8 cellular contexts compared by ENCODE assay signal in the genomic region with DNA sequence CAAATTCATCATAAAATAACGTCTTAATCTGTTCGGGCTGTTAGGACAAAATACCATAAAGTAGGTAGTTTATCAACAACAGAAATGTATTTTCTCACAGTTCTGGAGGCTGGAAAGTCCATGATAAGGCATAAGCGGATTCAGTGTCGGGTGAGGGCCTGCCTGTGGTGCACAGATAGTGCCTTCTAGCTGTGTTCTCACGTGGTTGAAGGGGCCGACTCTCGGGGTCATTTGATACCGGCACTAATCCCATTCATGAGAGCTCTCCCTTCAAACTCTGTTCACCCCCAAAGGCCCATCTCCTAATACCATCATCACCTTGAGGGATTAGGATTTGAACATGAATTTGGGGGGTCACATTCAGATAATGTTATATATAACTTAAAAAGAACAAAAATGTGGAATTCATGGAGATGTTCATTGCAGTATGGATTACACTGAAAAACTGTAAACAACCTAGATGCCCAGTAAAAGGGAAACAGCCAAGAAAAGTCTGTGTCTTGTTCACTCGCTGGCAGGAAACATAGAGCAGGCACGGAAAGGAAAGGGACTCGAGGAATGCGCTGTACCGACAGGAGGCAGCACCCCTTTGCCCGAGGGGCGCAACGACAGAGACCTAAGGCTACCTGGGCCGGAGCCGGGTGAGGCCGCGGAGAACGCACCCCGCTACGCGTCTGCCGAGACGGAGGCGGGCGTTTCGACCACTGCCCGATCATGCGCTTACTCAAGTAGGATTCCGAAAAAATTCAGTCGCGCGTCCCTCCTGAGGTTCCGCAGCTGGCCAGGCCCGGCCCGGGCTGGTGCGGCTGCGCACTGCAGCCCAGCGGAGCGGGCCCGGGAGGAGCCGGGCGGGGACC. TPM values are rescaled to one million over a fixed set of nuclear protein-coding genes. Genes with fewer than 3 reads are reported as not detected.
A peak's percentile ranks its signal among the peaks of the same experiment; 100 is the strongest.
DNase-seq lines count a peak whose midpoint lies in the region; ATAC-seq, FAIRE-seq and TF ChIP-seq lines count a peak whose summit lies in the region.

No MANE protein-coding gene starts in this region.

- no peaks in the 10 kb centered on the region for H3K27me3 Mint-ChIP-seq in neural crest cell (ENCODE audit: low read depth)

- intact Hi-C loops in IMR-90 (cut with micrococcal nuclease) (loop anchor here (2.0 kb wide), 1 partner anchor 33 kb away; a partner anchor contains a TSS), stomach (cut with DNase I; ENCODE audit: low total_unique reads) (no loop called here)

- WGBS in IMR-90 (ENCODE audit: extremely low coverage in 2 of 2, insufficient read length in 1 of 2), 2 experiments = 0% methylated on average over 19 of the region's 45 CpGs; no CpG with 5 or more reads in 1 of the 2 experiments
- 3 to 10% (median 4%) methylated on average over 16 to 45 of the region's 45 CpGs for WGBS in stomach, 5 donors

- H3K4me3 ChIP-seq in IMR-90 (ENCODE audit: insufficient read depth, low read depth, low read length) (peak overlapping the region; percentile 56), stomach (peak overlapping the region; percentile 81 to 92 (median 83))

- H2BK15ac ChIP-seq in IMR-90 (ENCODE audit: low read depth, low read length) = 0 out of 3 replicates have a peak overlapping the region, but pooled peaks have one; percentile 3

- TF ChIP-seq EP300 in stomach (IDR thresholded peaks at IDR 0.05) = no peak

- in situ Hi-C loops in IMR-90 (cut with MboI; ENCODE audit: low sequenced_read_pairs) = no loop called here

- peaks cover 21% of the 10 kb centered on the region for H3K4me1 Mint-ChIP-seq in neural crest cell

- peak overlapping the region; percentile 74; the same call in 1 of the 2 replicates for H2BK120ac ChIP-seq in IMR-90 (ENCODE audit: low read depth, low read length)

- H3K36me3 ChIP-seq in IMR-90 (ENCODE audit: control insufficient read depth, insufficient read depth, low read length) (peaks cover 15% of the 10 kb centered on the region; the same call in 1 of the 2 replicates), stomach (peaks cover 21 to 24% (median 24%) of the 10 kb centered on the region in 4 donors)

- TF ChIP-seq CTCF in IMR-90 (conservative IDR thresholded peaks at IDR 0.05; ENCODE audit: low read depth, low read length) (peak; percentile 61), neural crest cell (conservative IDR thresholded peaks at IDR 0.05) (peak; percentile 71), stomach (IDR thresholded peaks at IDR 0.05) (peak in 5 of 7 experiments; percentile 65 to 81 (median 79))

- no peak for TF ChIP-seq POLR2A in IMR-90 (IDR thresholded peaks at IDR 0.05; ENCODE audit: low read depth, low read length)
- TF ChIP-seq POLR2A in stomach (IDR thresholded peaks at IDR 0.05) = no peak

- H3K9me1 ChIP-seq in IMR-90 (ENCODE audit: insufficient read depth, low read length) = no peaks in the 10 kb centered on the region

- dilution Hi-C loops in IMR-90 (cut with HindIII; ENCODE audit: low sequenced_read_pairs, unreplicated experiment) = no loop called here

- peak overlapping the region; percentile 54; the same call in 1 of the 2 replicates for H4K91ac ChIP-seq in IMR-90 (ENCODE audit: insufficient read depth, low read depth, low read length)

- peaks cover 7% of the 10 kb centered on the region for H3K36me3 Mint-ChIP-seq in neural crest cell (ENCODE audit: low read depth)

- H2AFZ ChIP-seq in IMR-90 (replicated peaks; ENCODE audit: low read length, poor library complexity) = peak overlapping the region; percentile 94

- no peaks in the 10 kb centered on the region for H3K9me3 Mint-ChIP-seq in neural crest cell

- H2AK5ac ChIP-seq in IMR-90 (ENCODE audit: low read depth, low read length) = no peak overlapping the region

- TF ChIP-seq RAD21 in IMR-90 (IDR thresholded peaks at IDR 0.05; ENCODE audit: low read length) = peak; percentile 21; the same call in 1 of the 2 replicates

- H3K56ac ChIP-seq in IMR-90 (ENCODE audit: extremely low read depth, insufficient read depth, low read length) = peak overlapping the region; percentile 76; the same call in 1 of the 2 replicates

- no TSS peak for BruUV-seq in IMR-90 (replicated peaks; lab: Mats Ljungman, UMichigan)

- H2BK5ac ChIP-seq in IMR-90 (ENCODE audit: low read depth, low read length, poor library complexity, severe bottlenecking) = peak overlapping the region; percentile 32

- POLR2A ChIA-PET in IMR-90 (lab: Charles Lee; ENCODE audit: unreplicated experiment) = interaction anchor here (0.6 to 0.9 kb wide), 2 partner anchors 17 to 237 kb away, joined by 5 to 6 read pairs; no protein-coding TSS in a partner anchor

- H3K27me3 ChIP-seq in IMR-90 (ENCODE audit: control insufficient read depth, insufficient read depth, low read length) = no peaks in the 10 kb centered on the region
- no peaks in the 10 kb centered on the region for H3K27me3 ChIP-seq in stomach

- no peaks in the 10 kb centered on the region for H3K9me3 ChIP-seq in IMR-90 (ENCODE audit: control insufficient read depth, insufficient read depth, low read length)
- H3K9me3 ChIP-seq in stomach = no peaks in the 10 kb centered on the region

- peak overlapping the region; percentile 68 for H3K4me2 ChIP-seq in IMR-90 (ENCODE audit: low read depth, low read length)

- no peak for FAIRE-seq in RCC 7860 (lab: Jason Lieb, UNC)

- peaks cover 0 to 13% of the 10 kb centered on the region in 2 experiments; a peak in 2 of 4 replicates for H3K79me1 ChIP-seq in IMR-90 (ENCODE audit: low read depth in 1 of 2, low read length in 2 of 2)

- H3K23ac ChIP-seq in IMR-90 (ENCODE audit: low read depth, low read length) = peak overlapping the region; percentile 39; the same call in 1 of the 2 replicates

- H3K4me1 ChIP-seq in IMR-90 (ENCODE audit: control insufficient read depth, insufficient read depth, low read length) = peaks cover 4% of the 10 kb centered on the region; the same call in 1 of the 2 replicates
- H3K4me1 ChIP-seq in stomach = peaks cover 19 to 38% (median 31%) of the 10 kb centered on the region in 4 donors

- peak overlapping the region; percentile 78 for H3K4ac ChIP-seq in IMR-90 (ENCODE audit: low read depth, low read length)

- peak overlapping the region; percentile 1; the same call in 1 of the 2 replicates for H3K18ac ChIP-seq in IMR-90 (ENCODE audit: low read depth, low read length)

- peak overlapping the region; percentile 21 to 97 for H4K8ac ChIP-seq in IMR-90 (ENCODE audit: low read depth in 2 of 2, low read length in 2 of 2)

- peak; percentile 61 for ATAC-seq in GM21529 (IDR thresholded peaks at IDR 0.05; ENCODE audit: unreplicated experiment)
- peak; percentile 93 for ATAC-seq in IMR-90 (ENCODE audit: low read depth)

- H4K5ac ChIP-seq in IMR-90 (ENCODE audit: low read depth, low read length) = peak overlapping the region; percentile 15

- H2BK20ac ChIP-seq in IMR-90 (ENCODE audit: low read depth, low read length) = peak overlapping the region; percentile 3; the same call in 1 of the 2 replicates

- peak overlapping the region; percentile 64 for H3K9ac ChIP-seq in IMR-90 (ENCODE audit: low read depth, low read length)

- peak overlapping the region; percentile 88 for H3K4me3 Mint-ChIP-seq in neural crest cell

- H2AK9ac ChIP-seq in IMR-90 (replicated peaks; ENCODE audit: low read depth, low read length, poor library complexity) = peak overlapping the region; percentile 60

- H4K20me1 ChIP-seq in IMR-90 (ENCODE audit: insufficient read depth, low read length) = no peaks in the 10 kb centered on the region

- peak overlapping the region; percentile 86 for H3K27ac Mint-ChIP-seq in neural crest cell (ENCODE audit: unreplicated experiment)

- CTCF ChIA-PET in IMR-90 (lab: Yijun Ruan, JAX) = interaction anchor here (0.6 to 1.9 kb wide), 3 partner anchors 31 to 254 kb away, joined by 3 to 8 read pairs (median 5); a partner anchor contains a TSS

- H3K14ac ChIP-seq in IMR-90 (replicated peaks; ENCODE audit: low read depth, low read length) = peak overlapping the region; percentile 86

- peak; percentile 87 for DNase-seq in EH (ENCODE audit: low read depth)
- peak; percentile 78 for DNase-seq in IMR-90
- peak; percentile 55 for DNase-seq in RCC 7860 (ENCODE audit: low spot score)
- peak; percentile 63 for DNase-seq in activated effector memory CD4-positive, alpha-beta T cell treated with Interleukin-2 at 50 U/mL for 16 hours
- DNase-seq in fibroblast of the conjunctiva (ENCODE audit: low read depth) = peak; percentile 41
- peak; percentile 62 for DNase-seq in neural crest cell (ENCODE audit: low read depth, low spot score)
- DNase-seq in stomach = peak; percentile 81

- H3K27ac ChIP-seq in IMR-90 (ENCODE audit: insufficient read depth, low read length) = peak overlapping the region; percentile 71
- H3K27ac ChIP-seq in stomach = peak overlapping the region; percentile 90 to 99 (median 97)

RNA-seq across cellular contexts. Expression of a gene that starts 1.1 kb away (rescaled TPM):
- total RNA-seq in IMR-90 (2012; rRNA removed) (3.4 and 6.1 TPM in 2 replicates), neural crest cell (78.0 and 81.6 TPM in 2 replicates), stomach (100 to 1,000 TPM in 3 of 5 donors, 10 to 100 TPM in 2; 30.5 to 286 (median 201) TPM)
- polyA plus RNA-seq in IMR-90 (2012; rRNA removed) (52.5 and 55.5 TPM in 2 replicates), stomach (10 to 100 TPM in 2 of 3 donors, 1 to 10 TPM in 1; 2.9 to 16.4 (median 16.0) TPM)
- 22.5 and 26.8 TPM in 2 replicates for polyA plus RNA-seq in IMR-90 (2012; cell fraction: cytosol; rRNA removed)
- polyA plus RNA-seq in IMR-90 (2012; cell fraction: nucleus; rRNA removed; ENCODE audit: low replicate concordance) = 104 and 294 TPM in 2 replicates

RNA-seq across cellular contexts. Expression of a gene that starts 17.7 kb away (rescaled TPM):
- total RNA-seq in IMR-90 (2012; rRNA removed) = 9.7 and 11.7 TPM in 2 replicates
- 10.5 and 12.5 TPM in 2 replicates for polyA plus RNA-seq in IMR-90 (2012; rRNA removed)
- 7.8 and 7.9 TPM in 2 replicates for polyA plus RNA-seq in IMR-90 (2012; cell fraction: cytosol; rRNA removed)
- polyA plus RNA-seq in IMR-90 (2012; cell fraction: nucleus; rRNA removed; ENCODE audit: low replicate concordance) = 61.9 and 147 TPM in 2 replicates
- 2.8 TPM in 2 replicates for total RNA-seq in neural crest cell
- total RNA-seq in stomach = 10 to 100 TPM; 13.8 to 49.1 (median 25.1) TPM
- polyA plus RNA-seq in stomach = 10 to 100 TPM in 1 of 3 donors, 1 to 10 TPM in 2; 8.0 to 11.8 (median 8.9) TPM

RNA-seq across cellular contexts. Expression of a gene that starts 30.3 kb away (rescaled TPM):
- total RNA-seq in IMR-90 (2012; rRNA removed) (7.2 and 7.9 TPM in 2 replicates), neural crest cell (15.7 and 16.7 TPM in 2 replicates), stomach (10 to 100 TPM in 3 of 5 donors, not detected in 2; 12.1 to 19.6 (median 12.1) TPM)
- polyA plus RNA-seq in IMR-90 (2012; rRNA removed) (10.7 and 10.8 TPM in 2 replicates), stomach (10 to 100 TPM; 18.8 to 22.1 (median 19.8) TPM)
- 13.8 and 14.7 TPM in 2 replicates for polyA plus RNA-seq in IMR-90 (2012; cell fraction: cytosol; rRNA removed)
- 11.7 and 12.4 TPM in 2 replicates for polyA plus RNA-seq in IMR-90 (2012; cell fraction: nucleus; rRNA removed; ENCODE audit: low replicate concordance)

RNA-seq across cellular contexts. Expression of a gene that starts 33.1 kb away (rescaled TPM):
- total RNA-seq in IMR-90 (2012; rRNA removed) = 85.3 and 100 TPM in 2 replicates
- polyA plus RNA-seq in IMR-90 (2012; rRNA removed) = 68.9 and 77.5 TPM in 2 replicates
- polyA plus RNA-seq in IMR-90 (2012; cell fraction: cytosol; rRNA removed) = 58.6 and 77.5 TPM in 2 replicates
- polyA plus RNA-seq in IMR-90 (2012; cell fraction: nucleus; rRNA removed; ENCODE audit: low replicate concordance) = 120 and 174 TPM in 2 replicates
- total RNA-seq in neural crest cell = 65.4 and 73.8 TPM in 2 replicates
- total RNA-seq in stomach = 10 to 100 TPM; 28.0 to 63.8 (median 45.0) TPM
- 10 to 100 TPM; 35.7 to 62.7 (median 40.9) TPM for polyA plus RNA-seq in stomach

RNA-seq across cellular contexts. Expression of a gene that starts 33.6 kb away (rescaled TPM):
- total RNA-seq in IMR-90 (2012; rRNA removed) (30.8 and 34.8 TPM in 2 replicates), neural crest cell (14.8 and 15.7 TPM in 2 replicates), stomach (10 to 100 TPM; 32.7 to 81.1 (median 56.4) TPM)
- polyA plus RNA-seq in IMR-90 (2012; rRNA removed) (54.3 and 59.5 TPM in 2 replicates), stomach (10 to 100 TPM; 13.7 to 26.3 (median 21.0) TPM)
- polyA plus RNA-seq in IMR-90 (2012; cell fraction: cytosol; rRNA removed) = 63.9 and 93.8 TPM in 2 replicates
- polyA plus RNA-seq in IMR-90 (2012; cell fraction: nucleus; rRNA removed; ENCODE audit: low replicate concordance) = 31.1 and 62.0 TPM in 2 replicates

Comparison
In these comparisons a context has a peak if more than half of its experiments do, and no peak if none do; other contexts are left out.
1. Peak in every context shown above with its lines: DNase-seq, ATAC-seq, H3K4me3 ChIP-seq and H3K27ac ChIP-seq.